Comparison of ENCODE assay signal across 13 cellular contexts in genomic region chr4:186651181-186651603, GRCh38.
DNase-seq lines count a peak whose midpoint lies in the region; ATAC-seq, FAIRE-seq and TF ChIP-seq lines count a peak whose summit lies in the region.
"Had no signal": no experiment of that assay in that cellular context is flagged by ENCODE, and none has a peak within 500 bp of the region (broad histone marks: within the 10 kb centered on the region; RNA-seq: fewer than 3 reads in every experiment).

No MANE protein-coding gene starts in this region.

- no peaks in the 10 kb centered on the region for H3K27me3 ChIP-seq in astrocyte (ENCODE audit: insufficient read depth, low read length)
- no peaks in the 10 kb centered on the region for H3K27me3 ChIP-seq in layer of hippocampus (ENCODE audit: control insufficient read depth, insufficient read depth, low read length)
- no peaks in the 10 kb centered on the region for H3K27me3 ChIP-seq in stomach smooth muscle (ENCODE audit: control insufficient read depth in 1 of 2, insufficient read depth in 2 of 2, low read length in 2 of 2)
- H3K27me3 ChIP-seq: SJSA1 had no signal

- peaks cover 89% of the 10 kb centered on the region for H3K79me2 ChIP-seq in astrocyte (ENCODE audit: insufficient read depth, low read length)

- ATAC-seq in GM21825 (IDR thresholded peaks at IDR 0.05; ENCODE audit: unreplicated experiment) (no peak), HG03045 (IDR thresholded peaks at IDR 0.05; ENCODE audit: unreplicated experiment) (no peak)

- peak overlapping the region; percentile 30 for H2AFZ ChIP-seq in astrocyte (ENCODE audit: low read depth, low read length)

- no peak for TF ChIP-seq CTCF in astrocyte (IDR thresholded peaks at IDR 0.05; ENCODE audit: insufficient read depth, low read depth, low read length)

- H3K4me3 Mint-ChIP-seq in astrocyte (ENCODE audit: unreplicated experiment): no peak overlapping the region

- peaks cover 64% of the 10 kb centered on the region for H4K20me1 ChIP-seq in astrocyte (ENCODE audit: insufficient read depth, low read length)

- H3K4me2 ChIP-seq in astrocyte (ENCODE audit: low read length): peak overlapping the region; percentile 86

- no peak overlapping the region for H3K27ac Mint-ChIP-seq in astrocyte (ENCODE audit: unreplicated experiment)

- peaks cover 10% of the 10 kb centered on the region for H3K36me3 ChIP-seq in astrocyte (ENCODE audit: insufficient read depth, low read length)
- H3K36me3 ChIP-seq in stomach smooth muscle (ENCODE audit: control insufficient read depth in 2 of 2, insufficient read depth in 2 of 2, low read length in 2 of 2): no peaks in the 10 kb centered on the region

- H3K27ac ChIP-seq in astrocyte (ENCODE audit: low read depth, low read length): peak overlapping the region; percentile 17
- peak overlapping the region; percentile 80 for H3K27ac ChIP-seq in layer of hippocampus (ENCODE audit: low read depth, low read length)
- H3K27ac ChIP-seq in stomach smooth muscle (ENCODE audit: low read length): no peak overlapping the region

- peaks cover 16% of the 10 kb centered on the region for H3K36me3 Mint-ChIP-seq in astrocyte (ENCODE audit: low read depth, unreplicated experiment)

- H3K9ac ChIP-seq in astrocyte (ENCODE audit: low read length): peak overlapping the region; percentile 70
- H3K9ac ChIP-seq in stomach smooth muscle (ENCODE audit: low read length in 2 of 2): no peak overlapping the region

- peak; percentile 30 for DNase-seq in NCI-H2107 treated with DMSO at 0.1 percent for 48 hours (lab: John Stamatoyannopoulos, UW; ENCODE audit: unreplicated experiment)
- no peak for DNase-seq in NCI-H2107 (lab: John Stamatoyannopoulos, UW)
- no peak for DNase-seq in astrocyte (ENCODE audit: low read depth)
- DNase-seq in 8988T: no peak
- DNase-seq: central memory CD4-positive, alpha-beta T cell; mesenchymal stem cell; NCI-H146; small intestine had no signal

- H3K4me3 ChIP-seq in astrocyte (ENCODE audit: insufficient read depth, low read depth, low read length): peak overlapping the region; percentile 56
- peak overlapping the region; percentile 62 to 68 for H3K4me3 ChIP-seq in stomach smooth muscle (ENCODE audit: low read length in 2 of 2)
- H3K4me3 ChIP-seq: SJSA1 had no signal

- no peak for FAIRE-seq in astrocyte (lab: Jason Lieb, UNC)

- H3K4me1 ChIP-seq in astrocyte (ENCODE audit: insufficient read depth, low read length): peaks cover 11% of the 10 kb centered on the region
- peaks cover 4% of the 10 kb centered on the region for H3K4me1 ChIP-seq in stomach smooth muscle (ENCODE audit: control insufficient read depth, insufficient read depth, low read length)

- H3K9me3 ChIP-seq in astrocyte (ENCODE audit: insufficient read depth, low read depth, low read length) (no peaks in the 10 kb centered on the region), stomach smooth muscle (ENCODE audit: control insufficient read depth in 2 of 2, low read length in 2 of 2) (no peaks in the 10 kb centered on the region)
- H3K9me3 ChIP-seq: SJSA1 had no signal

- no peaks in the 10 kb centered on the region for H3K27me3 Mint-ChIP-seq in astrocyte (ENCODE audit: low read depth, unreplicated experiment)

- H3K4me1 Mint-ChIP-seq in astrocyte (ENCODE audit: low read depth, unreplicated experiment): peaks cover 11% of the 10 kb centered on the region

- H3K9me3 Mint-ChIP-seq in astrocyte (ENCODE audit: unreplicated experiment): no peaks in the 10 kb centered on the region
